ENCODE assay signal across 27 cellular contexts in the genomic region with DNA sequence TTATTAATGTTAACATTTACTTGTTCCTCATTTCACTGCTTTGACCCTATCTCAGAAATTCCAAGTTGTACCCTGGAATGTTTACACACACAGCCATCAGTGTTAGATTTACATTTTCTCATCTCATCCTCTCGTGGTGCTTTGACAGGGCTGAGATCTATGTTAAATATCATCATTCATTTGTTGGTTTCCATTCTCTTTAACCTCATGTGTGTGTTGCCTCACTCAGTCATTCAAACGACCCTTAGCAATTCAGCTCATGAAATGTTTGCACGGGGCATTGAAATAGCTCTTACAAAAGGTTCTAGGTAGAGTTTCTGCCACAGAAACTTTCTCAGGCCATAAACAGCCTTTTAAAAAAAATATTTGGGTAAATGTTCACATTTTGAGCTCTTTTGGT.
"Had no signal": no experiment of that assay in that cellular context is flagged by ENCODE, and none has a peak within 500 bp of the region (broad histone marks: within the 10 kb centered on the region; RNA-seq: fewer than 3 reads in every experiment).

No MANE protein-coding gene starts in this region.

- DNase-seq: activated CD4-positive, alpha-beta T cell treated with anti-CD3 and anti-CD28 coated beads, Interleukin-2, amount 50 U/mL, for 1 hour; activated CD8-positive, alpha-beta T cell treated with anti-CD3 and anti-CD28 coated beads for 36 hours; activated naive CD8-positive, alpha-beta T cell treated with anti-CD3 and anti-CD28 coated beads, Interleukin-2, amount 50 U/mL, for 24 hours; activated T-cell treated with anti-CD3 and anti-CD28 coated beads, Interleukin-2, amount 50 U/mL, for 4 hours; anterior cingulate cortex; cerebellar nuclear complex; effector CD8-positive, alpha-beta T cell; hippocampal formation; left colon; mucosa of descending colon; stimulated activated CD4-positive, alpha-beta T cell treated with anti-CD3 and anti-CD28 coated beads, Interleukin-15, amount 100 ng/mL, for 24 hours; stimulated activated CD4-positive, alpha-beta T cell treated with anti-CD3 and anti-CD28 coated beads, Interleukin-2, amount 100 ng/mL, for 24 hours; stimulated activated naive B cell treated with anti-CD40 and anti-IgM and Interleukin-4, amounts not matched to agents 10 μg/mL and 1 μg/mL and 100 μg/mL, for 72 hours; stomach; T-helper 2 cell; upper lobe of right lung had no signal

- H3K36me3 ChIP-seq: colonic mucosa, ovary, stomach, tibial artery, upper lobe of right lung had no signal

- H3K4me1 ChIP-seq: body of pancreas, colonic mucosa, stomach, tibial artery, upper lobe of right lung had no signal

- FAIRE-seq: endometrium, frontal cortex, keratinocyte had no signal

- H3K9me3 ChIP-seq: body of pancreas, colonic mucosa, mucosa of descending colon, ovary, stomach, tibial artery, upper lobe of right lung had no signal

- H3K27me3 ChIP-seq: body of pancreas, colonic mucosa, ovary, stomach, tibial artery, upper lobe of right lung had no signal

- H3K4me3 ChIP-seq: body of pancreas, colonic mucosa, lung, mucosa of descending colon, ovary, stomach, tibial artery, upper lobe of right lung had no signal

- H3K27ac ChIP-seq: body of pancreas, colonic mucosa, stomach, tibial artery, upper lobe of right lung had no signal

- ATAC-seq: activated CD8-positive, alpha-beta T cell treated with anti-CD3 and anti-CD28 coated beads for 36 hours; activated naive CD8-positive, alpha-beta T cell treated with anti-CD3 and anti-CD28 coated beads, Interleukin-2, amount 50 U/mL, for 24 hours; activated T-cell treated with anti-CD3 and anti-CD28 coated beads, Interleukin-2, amount 50 U/mL, for 4 hours; activated T-helper 17 cell treated with anti-CD3 and anti-CD28 coated beads, Interleukin-2, amount 50 U/mL, for 72 hours; body of pancreas; left colon; mucosa of descending colon; natural killer cell treated with Interleukin-12 subunit alpha and Interleukin-12 subunit beta and Interleukin-15 and Interleukin-18, amount 100 ng/mL, for 72 hours; stimulated activated naive B cell treated with anti-CD40 and anti-IgM and Interleukin-4, amounts not matched to agents 10 μg/mL and 1 μg/mL and 100 μg/mL, for 72 hours; WTC11 had no signal
